In genomic region chr12:131765961-131766360, GRCh38 we compare ENCODE assay signal across 27 cellular contexts.
"Had no signal": no experiment of that assay in that cellular context is flagged by ENCODE, and none has a peak within 500 bp of the region (broad histone marks: within the 10 kb centered on the region; RNA-seq: fewer than 3 reads in every experiment).

No MANE protein-coding gene starts in this region.

- H3K4me3 Mint-ChIP-seq: activated CD4-positive, alpha-beta T cell treated with anti-CD3 and anti-CD28 coated beads for 36 hours; activated CD8-positive, alpha-beta T cell treated with anti-CD3 and anti-CD28 coated beads for 36 hours; activated naive CD8-positive, alpha-beta T cell treated with anti-CD3 and anti-CD28 coated beads, Interleukin-2, amount 50 U/mL, for 24 hours; activated T-helper 1 cell treated with anti-CD3 and anti-CD28 coated beads, Interleukin-12 subunit alpha, Interleukin-12 subunit beta, Interleukin-2, Interleukin-4 antibody, amounts not matched to agents 30 ng/mL and 10 ng/mL and 1 ng/mL, durations not matched to agents 14 hours and 24 hours and 36 hours; brain; central memory CD8-positive, alpha-beta T cell; T-cell had no signal

- DNase-seq: activated CD4-positive, alpha-beta T cell treated with anti-CD3 and anti-CD28 coated beads for 36 hours; activated CD4-positive, alpha-beta T cell treated with anti-CD3 and anti-CD28 coated beads, Interleukin-2, amount 50 U/mL, for 1 hour; activated CD8-positive, alpha-beta memory T cell treated with anti-CD3 and anti-CD28 coated beads, Interleukin-2, amount 50 U/mL, for 4 hours; activated CD8-positive, alpha-beta T cell treated with anti-CD3 and anti-CD28 coated beads for 36 hours; activated effector memory CD4-positive, alpha-beta T cell treated with Interleukin-2 at 50 U/mL for 16 hours; activated naive CD4-positive, alpha-beta T cell; activated naive CD8-positive, alpha-beta T cell treated with anti-CD3 and anti-CD28 coated beads, Interleukin-2, amount 50 U/mL, for 24 hours; amygdala; MG63; MV-4-11; NCI-H1092 treated with DMSO at 0.1 percent for 48 hours; NCI-H1417 treated with DMSO at 0.1 percent for 48 hours; NCI-H1694 treated with DMSO at 0.1 percent for 48 hours; NCI-H2029 treated with DMSO at 0.1 percent for 48 hours; NCI-H345; NCI-H510A; NCI-H526 treated with DMSO at 0.1 percent for 48 hours; NCI-H82; T-cell; T-helper 2 cell; T1000 had no signal

- H3K27me3 ChIP-seq: MG63 had no signal

- H3K27me3 Mint-ChIP-seq: activated CD4-positive, alpha-beta T cell treated with anti-CD3 and anti-CD28 coated beads for 36 hours; activated CD8-positive, alpha-beta T cell treated with anti-CD3 and anti-CD28 coated beads for 36 hours; activated naive CD8-positive, alpha-beta T cell treated with anti-CD3 and anti-CD28 coated beads, Interleukin-2, amount 50 U/mL, for 24 hours; brain; central memory CD8-positive, alpha-beta T cell; T-cell had no signal

- H3K4me3 ChIP-seq: MG63, SK-N-MC had no signal

- H3K4me1 Mint-ChIP-seq: activated CD4-positive, alpha-beta T cell treated with anti-CD3 and anti-CD28 coated beads for 36 hours; brain; central memory CD8-positive, alpha-beta T cell had no signal

- H3K9me3 ChIP-seq: MG63 had no signal

- H3K27ac ChIP-seq: SK-N-MC had no signal

- H3K27ac Mint-ChIP-seq: activated CD4-positive, alpha-beta T cell treated with anti-CD3 and anti-CD28 coated beads for 36 hours; activated CD8-positive, alpha-beta T cell treated with anti-CD3 and anti-CD28 coated beads for 36 hours; activated naive CD8-positive, alpha-beta T cell treated with anti-CD3 and anti-CD28 coated beads, Interleukin-2, amount 50 U/mL, for 24 hours; activated T-helper 1 cell treated with anti-CD3 and anti-CD28 coated beads, Interleukin-12 subunit alpha, Interleukin-12 subunit beta, Interleukin-2, Interleukin-4 antibody, amounts not matched to agents 30 ng/mL and 10 ng/mL and 1 ng/mL, durations not matched to agents 14 hours and 24 hours and 36 hours; T-cell had no signal

- ATAC-seq: activated CD4-positive, alpha-beta T cell treated with anti-CD3 and anti-CD28 coated beads for 36 hours; activated CD8-positive, alpha-beta T cell treated with anti-CD3 and anti-CD28 coated beads for 36 hours; activated naive CD4-positive, alpha-beta T cell treated with anti-CD3 and anti-CD28 coated beads, Interleukin-2, amount 50 U/mL, for 72 hours; activated naive CD8-positive, alpha-beta T cell treated with anti-CD3 and anti-CD28 coated beads, Interleukin-2, amount 50 U/mL, for 24 hours; Right ventricle myocardium inferior; T-cell had no signal

- H3K9me3 Mint-ChIP-seq: activated CD8-positive, alpha-beta T cell treated with anti-CD3 and anti-CD28 coated beads for 36 hours; activated naive CD4-positive, alpha-beta T cell treated with anti-CD3 and anti-CD28 coated beads, Interleukin-2, amount 50 U/mL, for 72 hours; activated naive CD8-positive, alpha-beta T cell treated with anti-CD3 and anti-CD28 coated beads, Interleukin-2, amount 50 U/mL, for 24 hours; activated T-helper 1 cell treated with anti-CD3 and anti-CD28 coated beads, Interleukin-12 subunit alpha, Interleukin-12 subunit beta, Interleukin-2, Interleukin-4 antibody, amounts not matched to agents 30 ng/mL and 10 ng/mL and 1 ng/mL, durations not matched to agents 14 hours and 24 hours and 36 hours; central memory CD8-positive, alpha-beta T cell; T-cell had no signal
